ENCODE assay signal across 8 cellular contexts in the genomic region with DNA sequence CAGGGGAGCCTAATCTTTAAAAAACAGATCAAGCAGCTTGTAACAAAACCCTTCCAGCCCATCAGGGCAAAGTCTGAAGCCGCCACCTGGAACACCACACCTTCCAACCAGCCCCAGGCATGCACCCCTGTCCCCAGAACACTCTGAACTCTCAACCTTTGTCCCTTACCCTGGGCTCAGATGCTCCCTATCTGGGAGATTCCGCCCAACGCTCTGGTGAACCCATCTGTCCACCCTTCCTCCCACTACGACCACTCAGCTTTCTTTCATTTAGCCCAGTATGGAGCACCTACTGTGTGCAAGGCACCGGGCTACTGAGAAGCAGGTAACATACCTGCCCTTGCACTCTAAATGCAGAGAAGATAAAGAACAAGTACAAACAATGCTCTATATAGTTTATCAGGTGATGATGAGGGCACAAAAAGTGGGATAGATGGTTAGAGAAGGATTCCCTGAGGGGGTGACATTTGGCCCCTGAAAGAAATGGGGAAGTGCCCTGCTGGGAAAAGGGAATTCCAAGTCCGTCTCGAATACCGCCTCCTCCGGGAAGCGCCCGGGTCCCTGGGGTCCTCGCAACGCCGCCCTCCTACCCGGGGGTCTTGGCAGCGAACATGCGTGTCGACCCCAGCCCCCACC. TPM values are rescaled to one million over a fixed set of nuclear protein-coding genes. Genes with fewer than 3 reads are reported as not detected.
A peak's percentile ranks its signal among the peaks of the same experiment; 100 is the strongest.
DNase-seq lines count a peak whose midpoint lies in the region; ATAC-seq and TF ChIP-seq lines count a peak whose summit lies in the region.

No MANE protein-coding gene starts in this region.

- H3K4me2 ChIP-seq in neuronal stem cell (ENCODE audit: insufficient read depth, low read length, poor library complexity, severe bottlenecking) = peak overlapping the region; percentile 97

- H3K36me3 ChIP-seq in Caco-2 (ENCODE audit: control insufficient read depth, insufficient read depth, low read length) = peaks cover 2% of the 10 kb centered on the region; the same call in 1 of the 2 replicates
- H3K36me3 ChIP-seq in MG63 = no peaks in the 10 kb centered on the region
- no peaks in the 10 kb centered on the region for H3K36me3 ChIP-seq in endocrine pancreas (ENCODE audit: control insufficient read depth, insufficient read depth, low read length)
- no peaks in the 10 kb centered on the region for H3K36me3 ChIP-seq in neuronal stem cell (replicated peaks in 1 of 2; ENCODE audit: control insufficient read depth in 2 of 2, insufficient read depth in 2 of 2, low read length in 2 of 2)

- WGBS in neuronal stem cell (ENCODE audit: extremely low coverage in 2 of 2, insufficient read length in 2 of 2, insufficient replicate concordance in 1 of 2), 2 donors = no CpG with 5 or more reads among the region's 18 CpGs

- H2BK120ac ChIP-seq in neuronal stem cell (ENCODE audit: low read depth, low read length) = no peak overlapping the region

- H3K9me3 Mint-ChIP-seq in Caco-2 (ENCODE audit: unreplicated experiment) = no peaks in the 10 kb centered on the region

- no peak overlapping the region for H2BK15ac ChIP-seq in neuronal stem cell (ENCODE audit: low read length)

- intact Hi-C loops in Caco-2 (cut with micrococcal nuclease; ENCODE audit: unreplicated experiment) = no loop called here

- peaks cover 7% of the 10 kb centered on the region for H3K79me1 ChIP-seq in neuronal stem cell (ENCODE audit: low read depth, low read length)

- H3K27ac Mint-ChIP-seq in Caco-2 (ENCODE audit: unreplicated experiment) = peak overlapping the region; percentile 37

- H3K27ac ChIP-seq in neuronal stem cell (replicated peaks; ENCODE audit: low read length) = no peak overlapping the region

- peak overlapping the region; percentile 95 for H3K4me3 Mint-ChIP-seq in Caco-2 (ENCODE audit: unreplicated experiment)

- H3K23ac ChIP-seq in neuronal stem cell (ENCODE audit: low read depth, low read length, poor library complexity) = peak overlapping the region; percentile 60

- H3K9ac ChIP-seq in endocrine pancreas (ENCODE audit: control insufficient read depth, insufficient read depth, low read length) = peak overlapping the region; percentile 45
- H3K9ac ChIP-seq in neuronal stem cell (ENCODE audit: low read depth, low read length, poor library complexity) = peak overlapping the region; percentile 82

- peak overlapping the region; percentile 4 for H3K14ac ChIP-seq in neuronal stem cell (ENCODE audit: low read length)

- H2AK5ac ChIP-seq in neuronal stem cell (ENCODE audit: low read depth, low read length) = no peak overlapping the region

- peak; percentile 65 to 74 for DNase-seq in Caco-2
- DNase-seq in MG63 = no peak
- DNase-seq in neuronal stem cell (ENCODE audit: low spot score) = no peak
- DNase-seq in NCI-H187 treated with DMSO at 0.1 percent for 48 hours (lab: John Stamatoyannopoulos, UW) = no peak
- no peak for DNase-seq in C1 segment of cervical spinal cord (lab: John Stamatoyannopoulos, UW)

- POLR2A ChIA-PET in Caco-2 (lab: Charles Lee) = interaction anchor here (0.8 to 1.0 kb wide), 2 partner anchors 33 to 56 kb away, joined by 3 to 4 read pairs; no protein-coding TSS in a partner anchor

- no peak overlapping the region for H2BK5ac ChIP-seq in neuronal stem cell (ENCODE audit: low read length)

- no peak overlapping the region for H3K4ac ChIP-seq in neuronal stem cell (ENCODE audit: low read length)

- H4K91ac ChIP-seq in neuronal stem cell (ENCODE audit: low read depth, low read length, poor library complexity) = no peak overlapping the region

- no peak for TF ChIP-seq CTCF in Caco-2 (IDR thresholded peaks at IDR 0.05; ENCODE audit: insufficient read depth in 1 of 2, low read depth in 1 of 2, low read length in 1 of 2, severe bottlenecking in 1 of 2, unreplicated experiment in 1 of 2)

- no peaks in the 10 kb centered on the region for H3K27me3 Mint-ChIP-seq in Caco-2 (ENCODE audit: insufficient read depth, unreplicated experiment)

- peak overlapping the region; percentile 99 for H2AFZ ChIP-seq in neuronal stem cell (ENCODE audit: low read length)

- H3K4me1 Mint-ChIP-seq in Caco-2 (ENCODE audit: low read depth, unreplicated experiment) = peaks cover 14% of the 10 kb centered on the region

- H3K4me1 ChIP-seq in Caco-2 = peaks cover 16% of the 10 kb centered on the region
- no peaks in the 10 kb centered on the region for H3K4me1 ChIP-seq in endocrine pancreas (ENCODE audit: control insufficient read depth, insufficient read depth, low read length)
- H3K4me1 ChIP-seq in neuronal stem cell (ENCODE audit: control insufficient read depth in 2 of 2, insufficient read depth in 1 of 2, low read depth in 1 of 2, low read length in 2 of 2) = peaks cover 5 to 16% of the 10 kb centered on the region in 2 donors

- no peak overlapping the region for H2BK12ac ChIP-seq in neuronal stem cell (ENCODE audit: low read length)

- CTCF ChIA-PET in Caco-2 (lab: Charles Lee) = interaction anchor here (1.1 kb wide), 1 partner anchor 104 kb away, joined by 3 read pairs; no protein-coding TSS in a partner anchor

- H3K9me3 ChIP-seq in Caco-2 = no peaks in the 10 kb centered on the region
- H3K9me3 ChIP-seq in MG63 = no peaks in the 10 kb centered on the region
- no peaks in the 10 kb centered on the region for H3K9me3 ChIP-seq in endocrine pancreas (ENCODE audit: control insufficient read depth, low read length)
- no peaks in the 10 kb centered on the region for H3K9me3 ChIP-seq in neuronal stem cell (replicated peaks in 1 of 2; ENCODE audit: control insufficient read depth in 2 of 2, insufficient read depth in 1 of 2, low read depth in 1 of 2, low read length in 2 of 2)

- peak overlapping the region; percentile 24 for H3K18ac ChIP-seq in neuronal stem cell (ENCODE audit: low read length)

- no peak overlapping the region for H4K8ac ChIP-seq in neuronal stem cell (ENCODE audit: low read depth, low read length)

- H3K4me3 ChIP-seq in Caco-2 (ENCODE audit: low read depth, low read length) (peak overlapping the region; percentile 96), MG63 (peak overlapping the region; percentile 99), endocrine pancreas (ENCODE audit: control insufficient read depth, insufficient read depth, low read length) (peak overlapping the region; percentile 16), neuronal stem cell (ENCODE audit: low read length in 2 of 2) (peak overlapping the region; percentile 95 to 99)

- peaks cover 16% of the 10 kb centered on the region for H3K36me3 Mint-ChIP-seq in Caco-2 (ENCODE audit: insufficient read depth, unreplicated experiment)

- H3K27me3 ChIP-seq in Caco-2 (replicated peaks; ENCODE audit: control insufficient read depth, insufficient read depth, low read length) = no peaks in the 10 kb centered on the region
- no peaks in the 10 kb centered on the region for H3K27me3 ChIP-seq in MG63
- no peaks in the 10 kb centered on the region for H3K27me3 ChIP-seq in endocrine pancreas (ENCODE audit: control insufficient read depth, insufficient read depth, low read length)
- peaks cover 0 to 7% (median 0%) of the 10 kb centered on the region in 3 experiments for H3K27me3 ChIP-seq in neuronal stem cell (ENCODE audit: control insufficient read depth in 3 of 3, insufficient read depth in 3 of 3, low read depth in 1 of 3, low read length in 3 of 3)

- no TSS peak for BruUV-seq in Caco-2 (replicated peaks; lab: Mats Ljungman, UMichigan)

- ATAC-seq in GM21381 (IDR thresholded peaks at IDR 0.05; ENCODE audit: unreplicated experiment) (no peak), GM21786 (IDR thresholded peaks at IDR 0.05; ENCODE audit: unreplicated experiment) (no peak)

RNA-seq across cellular contexts. Expression of gene PEPD, which starts 0.6 kb away (rescaled TPM):
- total RNA-seq in Caco-2 (2022) = 116 and 123 TPM in 2 replicates
- total RNA-seq in MG63 (2014; rRNA removed; shearing (Covaris generic); ENCODE audit: low replicate concordance) = 77.4 and 79.3 TPM in 2 replicates
- 35.9 TPM for polyA plus RNA-seq in neuronal stem cell (2013, experiment 1 of 2)
- polyA plus RNA-seq in neuronal stem cell (2013, experiment 2 of 2) = 36.4 TPM

Comparison
In these comparisons a context has a peak if more than half of its experiments do, and no peak if none do; other contexts are left out.
1. DNase-seq: peak in Caco-2 (2 of 2); none in MG63 (single experiment), neuronal stem cell (single experiment), NCI-H187 treated with DMSO at 0.1 percent for 48 hours (single experiment) and C1 segment of cervical spinal cord (0 of 14).
2. H3K4me3 ChIP-seq: peak in every context shown above with its lines; median percentile 99 in MG63; 97 in neuronal stem cell; 96 in Caco-2; 16 in endocrine pancreas.